Comparison of ENCODE assay signal across 8 cellular contexts in genomic region chr19:3985643-3986259, GRCh38. TPM values are rescaled to one million over a fixed set of nuclear protein-coding genes. Genes with fewer than 3 reads are reported as not detected.
DNase-seq lines count a peak whose midpoint lies in the region; ATAC-seq, FAIRE-seq and TF ChIP-seq lines count a peak whose summit lies in the region.

No MANE protein-coding gene starts in this region.

- no peaks in the 10 kb centered on the region for H3K27me3 Mint-ChIP-seq in activated T-cell treated with anti-CD3 and anti-CD28 coated beads, Interleukin-2, amount 50 U/mL, for 4 hours (ENCODE audit: low read depth)
- no peaks in the 10 kb centered on the region for H3K27me3 Mint-ChIP-seq in activated naive CD8-positive, alpha-beta T cell treated with anti-CD3 and anti-CD28 coated beads, Interleukin-2, amount 10 ng/mL, durations not matched to agents 7 days and 5 days

- H3K4me2 ChIP-seq in HepG2 (ENCODE audit: low read depth, low read length) = peak overlapping the region; percentile 89

- H3K27me3 ChIP-seq in HepG2 (ENCODE audit: control insufficient read depth in 1 of 2, insufficient read depth in 2 of 2, low read length in 2 of 2) (no peaks in the 10 kb centered on the region; a peak in 1 of 5 replicates), tibial artery (no peaks in the 10 kb centered on the region), small intestine (ENCODE audit: control insufficient read depth in 2 of 2, insufficient read depth in 2 of 2, low read length in 2 of 2) (no peaks in the 10 kb centered on the region)

- TF ChIP-seq CTCF in HepG2 (CRISPR knock-in tag; IDR thresholded peaks at IDR 0.05) (no peak), tibial artery (IDR thresholded peaks at IDR 0.05) (no peak)

- H3K4me3 Mint-ChIP-seq in activated T-cell treated with anti-CD3 and anti-CD28 coated beads, Interleukin-2, amount 50 U/mL, for 4 hours = peak overlapping the region; percentile 98
- H3K4me3 Mint-ChIP-seq in activated naive CD8-positive, alpha-beta T cell treated with anti-CD3 and anti-CD28 coated beads, Interleukin-2, amount 10 ng/mL, durations not matched to agents 7 days and 5 days = peak overlapping the region; percentile 98

- peaks cover 45% of the 10 kb centered on the region for H4K20me1 ChIP-seq in HepG2 (ENCODE audit: insufficient read depth, low read length)

- H3K9ac ChIP-seq in HepG2 (ENCODE audit: insufficient read depth, low read depth, low read length) = peak overlapping the region; percentile 52

- H3K36me3 Mint-ChIP-seq in activated T-cell treated with anti-CD3 and anti-CD28 coated beads, Interleukin-2, amount 50 U/mL, for 4 hours (ENCODE audit: insufficient read depth) = peaks cover 33% of the 10 kb centered on the region
- peaks cover 26% of the 10 kb centered on the region for H3K36me3 Mint-ChIP-seq in activated naive CD8-positive, alpha-beta T cell treated with anti-CD3 and anti-CD28 coated beads, Interleukin-2, amount 10 ng/mL, durations not matched to agents 7 days and 5 days

- CTCF ChIA-PET in HepG2 (lab: Yijun Ruan, JAX; ENCODE audit: low intra/inter-chr PET ratio, low total read pairs) = interaction anchor here (0.7 to 1.3 kb wide), 2 partner anchors 154 to 219 kb away, joined by 3 to 6 read pairs; no protein-coding TSS in a partner anchor

- ATAC-seq in activated T-cell treated with anti-CD3 and anti-CD28 coated beads, Interleukin-2, amount 50 U/mL, for 4 hours = no peak
- ATAC-seq in activated naive CD8-positive, alpha-beta T cell treated with anti-CD3 and anti-CD28 coated beads, Interleukin-2, amount 10 ng/mL, durations not matched to agents 7 days and 5 days (ENCODE audit: low read depth) = no peak
- ATAC-seq in HepG2 = no peak
- no peak for ATAC-seq in HG03045 (IDR thresholded peaks at IDR 0.05; ENCODE audit: unreplicated experiment)

- H2AFZ ChIP-seq in HepG2 (ENCODE audit: low read length) = peak overlapping the region; percentile 82

- DNase-seq in activated T-cell treated with anti-CD3 and anti-CD28 coated beads, Interleukin-2, amount 50 U/mL, for 4 hours = no peak
- DNase-seq in activated T-cell treated with anti-CD3 and anti-CD28 coated beads, Interleukin-2, amount 50 U/mL, for 48 hours = no peak
- DNase-seq in activated naive CD8-positive, alpha-beta T cell treated with anti-CD3 and anti-CD28 coated beads, Interleukin-2, amount 10 ng/mL, durations not matched to agents 7 days and 5 days = no peak
- no peak for DNase-seq in HepG2 (ENCODE audit: low spot score)
- DNase-seq in tibial artery = no peak
- DNase-seq in hepatic stellate cell (ENCODE audit: low spot score) = no peak
- DNase-seq in small intestine = no peak

- peaks cover 43% of the 10 kb centered on the region for H3K79me2 ChIP-seq in HepG2 (ENCODE audit: insufficient read depth, low read length)

- TF ChIP-seq EP300 in HepG2 (IDR thresholded peaks at IDR 0.05; ENCODE audit: low read depth in 2 of 2, low read length in 2 of 2) = no peak
- TF ChIP-seq EP300 in HepG2 (CRISPR knock-in tag; IDR thresholded peaks at IDR 0.05; ENCODE audit: borderline replicate concordance) = no peak

- H3K27ac ChIP-seq in HepG2 (ENCODE audit: extremely low read length, insufficient read depth, low read length) = peak overlapping the region; percentile 63
- H3K27ac ChIP-seq in tibial artery = peak overlapping the region; percentile 91 to 94
- H3K27ac ChIP-seq in small intestine (ENCODE audit: low read depth in 1 of 2, low read length in 1 of 2) = peak overlapping the region in 1 of 2 donors; percentile 3

- H3K9me3 ChIP-seq in HepG2 (ENCODE audit: low read length) (no peaks in the 10 kb centered on the region), tibial artery (no peaks in the 10 kb centered on the region), small intestine (ENCODE audit: control insufficient read depth, low read depth) (no peaks in the 10 kb centered on the region)

- peaks cover 49% of the 10 kb centered on the region for H3K4me1 Mint-ChIP-seq in activated T-cell treated with anti-CD3 and anti-CD28 coated beads, Interleukin-2, amount 50 U/mL, for 4 hours (ENCODE audit: low read depth)
- H3K4me1 Mint-ChIP-seq in activated naive CD8-positive, alpha-beta T cell treated with anti-CD3 and anti-CD28 coated beads, Interleukin-2, amount 10 ng/mL, durations not matched to agents 7 days and 5 days = peaks cover 24% of the 10 kb centered on the region

- intact Hi-C loops in HepG2 (cut with micrococcal nuclease; ENCODE audit: unreplicated experiment) = loop anchor here (1.0 kb wide), 1 partner anchor 219 kb away; no protein-coding TSS in a partner anchor
- intact Hi-C loops in tibial artery (cut with DNase I; ENCODE audit: low total_unique reads) = loop anchor here (5.0 to 10.0 kb wide), 3 partner anchors 72 to 199 kb away; partner anchors contain the start of genes ANKRD24, MAP2K2 and SIRT6

- in situ Hi-C loops in HepG2 (cut with HindIII; ENCODE audit: extremely low pct_ligation_motif_present, low pct_unique_long_range_greater_than_20kb) = loop anchor here (5.0 kb wide), 1 partner anchor 217 kb away; no protein-coding TSS in a partner anchor

- no TSS peak for BruUV-seq in HepG2 (replicated peaks; lab: Mats Ljungman, UMichigan)

- TF ChIP-seq RAD21 in HepG2 (CRISPR knock-in tag; IDR thresholded peaks at IDR 0.05) = no peak

- peak overlapping the region; percentile 56 to 100 (median 95) for H3K4me3 ChIP-seq in HepG2 (replicated peaks in 1 of 3; ENCODE audit: insufficient read depth in 1 of 3, low read depth in 2 of 3, low read length in 3 of 3)
- H3K4me3 ChIP-seq in tibial artery = peak overlapping the region; percentile 75 to 89
- peak overlapping the region in 1 of 2 donors; percentile 33 for H3K4me3 ChIP-seq in small intestine (ENCODE audit: low read depth in 1 of 2, low read length in 2 of 2)

- peak overlapping the region; percentile 98 for H3K27ac Mint-ChIP-seq in activated naive CD8-positive, alpha-beta T cell treated with anti-CD3 and anti-CD28 coated beads, Interleukin-2, amount 10 ng/mL, durations not matched to agents 7 days and 5 days

- TF ChIP-seq POLR2A in HepG2 (IDR thresholded peaks at IDR 0.05; ENCODE audit: insufficient read depth in 1 of 2, low read depth in 2 of 2, low read length in 2 of 2) = no peak

- WGBS in HepG2 (ENCODE audit: low lambda C conversion rate) = under 1% methylated on average over 19 of the region's 19 CpGs
- 2 to 5% (median 3%) methylated on average over 19 of the region's 19 CpGs for WGBS in small intestine, 3 donors

- peaks cover 35 to 40% of the 10 kb centered on the region in 2 experiments for H3K36me3 ChIP-seq in HepG2 (replicated peaks in 1 of 2; ENCODE audit: control insufficient read depth in 1 of 2, insufficient read depth in 2 of 2, low read length in 2 of 2)
- peaks cover 35 to 36% (median 35%) of the 10 kb centered on the region in 3 donors for H3K36me3 ChIP-seq in tibial artery
- peaks cover 13 to 27% of the 10 kb centered on the region in 2 donors for H3K36me3 ChIP-seq in small intestine (ENCODE audit: control insufficient read depth in 2 of 2, insufficient read depth in 2 of 2, low read length in 2 of 2)

- H3K9me3 Mint-ChIP-seq in activated T-cell treated with anti-CD3 and anti-CD28 coated beads, Interleukin-2, amount 50 U/mL, for 4 hours = no peaks in the 10 kb centered on the region
- peaks cover under 1% of the 10 kb centered on the region for H3K9me3 Mint-ChIP-seq in activated naive CD8-positive, alpha-beta T cell treated with anti-CD3 and anti-CD28 coated beads, Interleukin-2, amount 10 ng/mL, durations not matched to agents 7 days and 5 days

- no peak for FAIRE-seq in HepG2 (lab: Jason Lieb, UNC)
- no peak for FAIRE-seq in small intestine (lab: Jason Lieb, UNC)

- POLR2A ChIA-PET in activated naive CD8-positive, alpha-beta T cell treated with anti-CD3 and anti-CD28 coated beads, Interleukin-2, amount 10 ng/mL, durations not matched to agents 7 days and 5 days (lab: Charles Lee) = interaction anchor here (0.6 to 3.2 kb wide), 31 partner anchors 9 to 710 kb away, joined by 3 to 34 read pairs (median 4); partner anchors contain the start of genes ATCAY, DAPK3, HDGFL2 and MRPL54
- POLR2A ChIA-PET in HepG2 (lab: Yijun Ruan, JAX) = interaction anchor here (0.7 to 7.4 kb wide), 12 partner anchors 10 to 223 kb away, joined by 3 to 118 read pairs (median 8); partner anchors contain the start of genes DAPK3, MRPL54, PIAS4 and ZBTB7A

- H3K4me1 ChIP-seq in HepG2 (ENCODE audit: insufficient read depth, low read length) (peaks cover 55% of the 10 kb centered on the region), tibial artery (peaks cover 0 to 57% (median 43%) of the 10 kb centered on the region in 4 donors), small intestine (ENCODE audit: control insufficient read depth in 2 of 2, insufficient read depth in 1 of 2, low read depth in 1 of 2, low read length in 1 of 2) (no peaks in the 10 kb centered on the region)

RNA-seq across cellular contexts. Expression of gene EEF2, which starts 0.5 kb away (rescaled TPM):
- total RNA-seq in activated T-cell treated with anti-CD3 and anti-CD28 coated beads, Interleukin-2, amount 50 U/mL, for 4 hours = 1,000 to 10,000 TPM; 3,493 to 4,080 (median 3,609) TPM
- 1,000 to 10,000 TPM; 1,510 to 1,513 TPM for total RNA-seq in activated naive CD8-positive, alpha-beta T cell treated with anti-CD3 and anti-CD28 coated beads, Interleukin-2, amount 10 ng/mL, durations not matched to agents 7 days and 5 days
- 1,722 and 1,777 TPM in 2 replicates for total RNA-seq in HepG2 (2016; rRNA removed; fragmentation: Illumina TruSeq; extraction: Trizol)
- total RNA-seq in HepG2 (2016; cell fraction: cytosol; rRNA removed; fragmentation: Illumina TruSeq; extraction: Trizol; ENCODE audit: low read depth) = 663 and 837 TPM in 2 replicates
- total RNA-seq in HepG2 (2016; cell fraction: insoluble cytoplasmic fraction; rRNA removed; fragmentation: Illumina TruSeq; extraction: Trizol) = 1,312 and 1,845 TPM in 2 replicates
- total RNA-seq in HepG2 (2016; cell fraction: membrane; rRNA removed; fragmentation: Illumina TruSeq; extraction: Trizol) = 2,334 and 2,783 TPM in 2 replicates
- total RNA-seq in HepG2 (2016; cell fraction: nucleus; rRNA removed; fragmentation: Illumina TruSeq; extraction: Trizol) = 709 and 773 TPM in 2 replicates
- 1,441 and 1,465 TPM in 2 replicates for polyA plus RNA-seq in HepG2 (2011; rRNA removed)
- 1,619 and 2,301 TPM in 2 replicates for polyA plus RNA-seq in HepG2 (2011; cell fraction: cytosol; rRNA removed)
- 945 and 1,058 TPM in 2 replicates for polyA plus RNA-seq in HepG2 (2011; cell fraction: nucleus; rRNA removed)
- polyA plus RNA-seq in HepG2 (2012) = 2,825 and 3,817 TPM in 2 replicates
- 660 and 778 TPM in 2 replicates for polyA plus RNA-seq in HepG2 (2016; cell fraction: cytosol; fragmentation: Illumina TruSeq; extraction: Trizol; ENCODE audit: low read depth)
- 1,198 and 1,548 TPM in 2 replicates for polyA plus RNA-seq in HepG2 (2016; cell fraction: insoluble cytoplasmic fraction; fragmentation: Illumina TruSeq; extraction: Trizol; ENCODE audit: low read depth)
- 1,837 and 2,206 TPM in 2 replicates for polyA plus RNA-seq in HepG2 (2016; cell fraction: membrane; fragmentation: Illumina TruSeq; extraction: Trizol; ENCODE audit: low read depth)
- polyA plus RNA-seq in HepG2 (2016; cell fraction: nucleus; fragmentation: Illumina TruSeq; extraction: Trizol; ENCODE audit: insufficient read depth, low read depth) = 1,012 and 1,080 TPM in 2 replicates
- polyA minus RNA-seq in HepG2 (2011; rRNA and poly(A)+ RNA removed; ENCODE audit: low replicate concordance) = 1,462 and 3,209 TPM in 2 replicates
- polyA minus RNA-seq in HepG2 (2011; cell fraction: cytosol; rRNA and poly(A)+ RNA removed) = 1,805 and 1,823 TPM in 2 replicates
- polyA minus RNA-seq in HepG2 (2011; cell fraction: nucleus; rRNA and poly(A)+ RNA removed) = 434 and 615 TPM in 2 replicates
- 1,000 to 10,000 TPM in 2 of 3 donors, 100 to 1,000 TPM in 1; 962 to 2,089 (median 1,343) TPM for polyA plus RNA-seq in small intestine

RNA-seq across cellular contexts. Expression of gene DAPK3, which starts 14.9 kb away (rescaled TPM):
- 10 to 100 TPM; 41.6 to 44.3 (median 42.6) TPM for total RNA-seq in activated T-cell treated with anti-CD3 and anti-CD28 coated beads, Interleukin-2, amount 50 U/mL, for 4 hours
- total RNA-seq in activated naive CD8-positive, alpha-beta T cell treated with anti-CD3 and anti-CD28 coated beads, Interleukin-2, amount 10 ng/mL, durations not matched to agents 7 days and 5 days = 10 to 100 TPM; 44.8 to 49.8 TPM
- total RNA-seq in HepG2 (2016; rRNA removed; fragmentation: Illumina TruSeq; extraction: Trizol) = 22.0 and 30.5 TPM in 2 replicates
- total RNA-seq in HepG2 (2016; cell fraction: cytosol; rRNA removed; fragmentation: Illumina TruSeq; extraction: Trizol; ENCODE audit: low read depth) = 5.0 and 5.5 TPM in 2 replicates
- total RNA-seq in HepG2 (2016; cell fraction: insoluble cytoplasmic fraction; rRNA removed; fragmentation: Illumina TruSeq; extraction: Trizol) = 18.7 and 32.5 TPM in 2 replicates
- total RNA-seq in HepG2 (2016; cell fraction: membrane; rRNA removed; fragmentation: Illumina TruSeq; extraction: Trizol) = 9.6 and 13.4 TPM in 2 replicates
- 20.1 and 21.1 TPM in 2 replicates for total RNA-seq in HepG2 (2016; cell fraction: nucleus; rRNA removed; fragmentation: Illumina TruSeq; extraction: Trizol)
- 37.3 and 51.9 TPM in 2 replicates for polyA plus RNA-seq in HepG2 (2011; rRNA removed)
- polyA plus RNA-seq in HepG2 (2011; cell fraction: cytosol; rRNA removed) = 36.9 and 42.7 TPM in 2 replicates
- 102 and 107 TPM in 2 replicates for polyA plus RNA-seq in HepG2 (2011; cell fraction: nucleus; rRNA removed)
- polyA plus RNA-seq in HepG2 (2012) = 20.1 and 33.8 TPM in 2 replicates
- 2.6 and 2.9 TPM in 2 replicates for polyA plus RNA-seq in HepG2 (2016; cell fraction: cytosol; fragmentation: Illumina TruSeq; extraction: Trizol; ENCODE audit: low read depth)
- polyA plus RNA-seq in HepG2 (2016; cell fraction: insoluble cytoplasmic fraction; fragmentation: Illumina TruSeq; extraction: Trizol; ENCODE audit: low read depth) = 20.1 and 23.6 TPM in 2 replicates
- 5.9 and 6.0 TPM in 2 replicates for polyA plus RNA-seq in HepG2 (2016; cell fraction: membrane; fragmentation: Illumina TruSeq; extraction: Trizol; ENCODE audit: low read depth)
- 45.3 and 46.8 TPM in 2 replicates for polyA plus RNA-seq in HepG2 (2016; cell fraction: nucleus; fragmentation: Illumina TruSeq; extraction: Trizol; ENCODE audit: insufficient read depth, low read depth)
- 44.0 and 66.3 TPM in 2 replicates for polyA minus RNA-seq in HepG2 (2011; rRNA and poly(A)+ RNA removed; ENCODE audit: low replicate concordance)
- polyA minus RNA-seq in HepG2 (2011; cell fraction: cytosol; rRNA and poly(A)+ RNA removed) = 15.7 and 22.0 TPM in 2 replicates
- 24.7 and 27.2 TPM in 2 replicates for polyA minus RNA-seq in HepG2 (2011; cell fraction: nucleus; rRNA and poly(A)+ RNA removed)
- 10 to 100 TPM; 56.3 to 72.4 (median 64.6) TPM for polyA plus RNA-seq in small intestine

RNA-seq across cellular contexts. Expression of gene PIAS4, which starts 21.8 kb away (rescaled TPM):
- total RNA-seq in activated T-cell treated with anti-CD3 and anti-CD28 coated beads, Interleukin-2, amount 50 U/mL, for 4 hours = 10 to 100 TPM; 33.9 to 37.0 (median 35.3) TPM
- total RNA-seq in activated naive CD8-positive, alpha-beta T cell treated with anti-CD3 and anti-CD28 coated beads, Interleukin-2, amount 10 ng/mL, durations not matched to agents 7 days and 5 days = 10 to 100 TPM; 32.1 to 38.3 TPM
- 20.1 and 22.4 TPM in 2 replicates for total RNA-seq in HepG2 (2016; rRNA removed; fragmentation: Illumina TruSeq; extraction: Trizol)
- 4.3 and 5.1 TPM in 2 replicates for total RNA-seq in HepG2 (2016; cell fraction: cytosol; rRNA removed; fragmentation: Illumina TruSeq; extraction: Trizol; ENCODE audit: low read depth)
- total RNA-seq in HepG2 (2016; cell fraction: insoluble cytoplasmic fraction; rRNA removed; fragmentation: Illumina TruSeq; extraction: Trizol) = 16.7 and 23.3 TPM in 2 replicates
- total RNA-seq in HepG2 (2016; cell fraction: membrane; rRNA removed; fragmentation: Illumina TruSeq; extraction: Trizol) = 9.8 and 11.2 TPM in 2 replicates
- 9.7 and 15.2 TPM in 2 replicates for total RNA-seq in HepG2 (2016; cell fraction: nucleus; rRNA removed; fragmentation: Illumina TruSeq; extraction: Trizol)
- polyA plus RNA-seq in HepG2 (2011; rRNA removed) (8.7 and 9.0 TPM in 2 replicates), small intestine (10 to 100 TPM; 10.8 to 14.8 (median 11.4) TPM)
- polyA plus RNA-seq in HepG2 (2011; cell fraction: cytosol; rRNA removed) = 11.2 and 43.1 TPM in 2 replicates
- 22.4 and 27.4 TPM in 2 replicates for polyA plus RNA-seq in HepG2 (2011; cell fraction: nucleus; rRNA removed)
- 19.1 and 20.7 TPM in 2 replicates for polyA plus RNA-seq in HepG2 (2012)
- polyA plus RNA-seq in HepG2 (2016; cell fraction: cytosol; fragmentation: Illumina TruSeq; extraction: Trizol; ENCODE audit: low read depth) = 3.3 and 3.5 TPM in 2 replicates
- polyA plus RNA-seq in HepG2 (2016; cell fraction: insoluble cytoplasmic fraction; fragmentation: Illumina TruSeq; extraction: Trizol; ENCODE audit: low read depth) = 18.2 and 33.3 TPM in 2 replicates
- 5.6 and 5.9 TPM in 2 replicates for polyA plus RNA-seq in HepG2 (2016; cell fraction: membrane; fragmentation: Illumina TruSeq; extraction: Trizol; ENCODE audit: low read depth)
- polyA plus RNA-seq in HepG2 (2016; cell fraction: nucleus; fragmentation: Illumina TruSeq; extraction: Trizol; ENCODE audit: insufficient read depth, low read depth) = 36.3 and 39.1 TPM in 2 replicates
- polyA minus RNA-seq in HepG2 (2011; rRNA and poly(A)+ RNA removed; ENCODE audit: low replicate concordance) = 12.2 and 13.9 TPM in 2 replicates
- polyA minus RNA-seq in HepG2 (2011; cell fraction: cytosol; rRNA and poly(A)+ RNA removed) = 5.1 and 7.7 TPM in 2 replicates
- 14.5 and 15.1 TPM in 2 replicates for polyA minus RNA-seq in HepG2 (2011; cell fraction: nucleus; rRNA and poly(A)+ RNA removed)

RNA-seq across cellular contexts. Expression of gene NMRK2, which starts 52.9 kb away (rescaled TPM):
- not detected for total RNA-seq in activated T-cell treated with anti-CD3 and anti-CD28 coated beads, Interleukin-2, amount 50 U/mL, for 4 hours
- not detected for total RNA-seq in activated naive CD8-positive, alpha-beta T cell treated with anti-CD3 and anti-CD28 coated beads, Interleukin-2, amount 10 ng/mL, durations not matched to agents 7 days and 5 days
- not detected in 2 replicates for total RNA-seq in HepG2 (2016; rRNA removed; fragmentation: Illumina TruSeq; extraction: Trizol)
- total RNA-seq in HepG2 (2016; cell fraction: cytosol; rRNA removed; fragmentation: Illumina TruSeq; extraction: Trizol; ENCODE audit: low read depth) = not detected in 2 replicates
- total RNA-seq in HepG2 (2016; cell fraction: insoluble cytoplasmic fraction; rRNA removed; fragmentation: Illumina TruSeq; extraction: Trizol) = not detected in 2 replicates
- total RNA-seq in HepG2 (2016; cell fraction: membrane; rRNA removed; fragmentation: Illumina TruSeq; extraction: Trizol) = not detected in 2 replicates
- total RNA-seq in HepG2 (2016; cell fraction: nucleus; rRNA removed; fragmentation: Illumina TruSeq; extraction: Trizol) = not detected in 2 replicates
- polyA plus RNA-seq in HepG2 (2011; rRNA removed) (not detected in 2 replicates), small intestine (1 to 10 TPM in 2 of 3 donors, under 1 TPM in 1; 0.43 to 6.8 (median 2.2) TPM)
- not detected in 2 replicates for polyA plus RNA-seq in HepG2 (2011; cell fraction: cytosol; rRNA removed)
- not detected in 2 replicates for polyA plus RNA-seq in HepG2 (2011; cell fraction: nucleus; rRNA removed)
- not detected in 2 replicates for polyA plus RNA-seq in HepG2 (2012)
- not detected in 2 replicates for polyA plus RNA-seq in HepG2 (2016; cell fraction: cytosol; fragmentation: Illumina TruSeq; extraction: Trizol; ENCODE audit: low read depth)
- polyA plus RNA-seq in HepG2 (2016; cell fraction: insoluble cytoplasmic fraction; fragmentation: Illumina TruSeq; extraction: Trizol; ENCODE audit: low read depth) = not detected in 2 replicates
- polyA plus RNA-seq in HepG2 (2016; cell fraction: membrane; fragmentation: Illumina TruSeq; extraction: Trizol; ENCODE audit: low read depth) = not detected in 2 replicates
- polyA plus RNA-seq in HepG2 (2016; cell fraction: nucleus; fragmentation: Illumina TruSeq; extraction: Trizol; ENCODE audit: insufficient read depth, low read depth) = not detected in 2 replicates
- polyA minus RNA-seq in HepG2 (2011; rRNA and poly(A)+ RNA removed; ENCODE audit: low replicate concordance) = not detected in 2 replicates
- polyA minus RNA-seq in HepG2 (2011; cell fraction: cytosol; rRNA and poly(A)+ RNA removed) = not detected in 2 replicates
- polyA minus RNA-seq in HepG2 (2011; cell fraction: nucleus; rRNA and poly(A)+ RNA removed) = not detected in 2 replicates
